ENCODE assay signal across 8 cellular contexts in the genomic region with DNA sequence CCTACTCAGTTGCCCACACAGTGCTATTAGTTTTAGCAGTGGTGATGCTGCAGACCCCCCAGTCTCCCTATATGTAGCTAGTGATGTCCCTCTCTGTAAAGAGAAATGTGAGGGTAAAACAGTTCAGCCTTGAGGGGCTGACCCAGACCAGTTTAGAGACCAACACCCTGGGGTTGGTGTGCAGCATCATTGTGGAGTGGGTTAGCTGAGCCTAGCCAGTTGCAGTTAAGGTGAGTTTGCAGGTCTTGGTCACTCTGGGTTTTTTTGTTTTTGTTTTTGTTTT. TPM values are rescaled to one million over a fixed set of nuclear protein-coding genes. Genes with fewer than 3 reads are reported as not detected.
DNase-seq lines count a peak whose midpoint lies in the region; ATAC-seq and TF ChIP-seq lines count a peak whose summit lies in the region.

No MANE protein-coding gene starts in this region.

- H3K4me1 Mint-ChIP-seq in activated naive CD4-positive, alpha-beta T cell treated with anti-CD3 and anti-CD28 coated beads, Interleukin-2, amount 50 U/mL, for 24 hours = peaks cover 40% of the 10 kb centered on the region

- H3K27me3 ChIP-seq in breast epithelium (no peaks in the 10 kb centered on the region), uterus (no peaks in the 10 kb centered on the region)

- peak overlapping the region; percentile 96 for H3K4me3 Mint-ChIP-seq in activated naive CD4-positive, alpha-beta T cell treated with anti-CD3 and anti-CD28 coated beads, Interleukin-2, amount 50 U/mL, for 24 hours

- TF ChIP-seq POLR2A in breast epithelium (IDR thresholded peaks at IDR 0.05) (no peak), uterus (IDR thresholded peaks at IDR 0.05) (no peak)

- ATAC-seq in HG02870 (IDR thresholded peaks at IDR 0.05; ENCODE audit: unreplicated experiment) = no peak

- peaks cover 35% of the 10 kb centered on the region for H3K36me3 Mint-ChIP-seq in activated naive CD4-positive, alpha-beta T cell treated with anti-CD3 and anti-CD28 coated beads, Interleukin-2, amount 50 U/mL, for 24 hours

- no peak for TF ChIP-seq CTCF in breast epithelium (IDR thresholded peaks at IDR 0.05)
- TF ChIP-seq CTCF in uterus (IDR thresholded peaks at IDR 0.05) = no peak

- H3K27ac ChIP-seq in breast epithelium (peak overlapping the region; percentile 85 to 86), mesodermal cell (ENCODE audit: low read depth, low read length, severe bottlenecking) (peak overlapping the region; percentile 79), uterus (peak overlapping the region; percentile 82 to 88)

- intact Hi-C loops in breast epithelium (cut with DNase I; ENCODE audit: low total_unique reads) = no loop called here
- intact Hi-C loops in uterus (cut with DNase I; ENCODE audit: low total_unique reads) = no loop called here

- peak overlapping the region; percentile 96 for H3K27ac Mint-ChIP-seq in activated naive CD4-positive, alpha-beta T cell treated with anti-CD3 and anti-CD28 coated beads, Interleukin-2, amount 50 U/mL, for 24 hours

- DNase-seq in activated naive CD4-positive, alpha-beta T cell treated with Interleukin-2 at 50 U/mL for 16 hours = no peak
- no peak for DNase-seq in breast epithelium (ENCODE audit: low spot score in 2 of 2)
- no peak for DNase-seq in uterus
- no peak for DNase-seq in activated CD4-positive, alpha-beta T cell treated with anti-CD3 and anti-CD28 coated beads, Interleukin-2, amount 50 U/mL, for 4 hours
- no peak for DNase-seq in stimulated activated CD4-positive, alpha-beta T cell treated with anti-CD3 and anti-CD28 coated beads, Interleukin-4, amount 100 ng/mL, for 4 hours

- H3K9me3 ChIP-seq in breast epithelium (no peaks in the 10 kb centered on the region), mesodermal cell (ENCODE audit: control insufficient read depth, low read length) (no peaks in the 10 kb centered on the region), uterus (no peaks in the 10 kb centered on the region)

- H3K9me3 Mint-ChIP-seq in activated naive CD4-positive, alpha-beta T cell treated with anti-CD3 and anti-CD28 coated beads, Interleukin-2, amount 50 U/mL, for 24 hours = no peaks in the 10 kb centered on the region

- H3K27me3 Mint-ChIP-seq in activated naive CD4-positive, alpha-beta T cell treated with anti-CD3 and anti-CD28 coated beads, Interleukin-2, amount 50 U/mL, for 24 hours = no peaks in the 10 kb centered on the region

- peaks cover 0 to 39% of the 10 kb centered on the region in 2 donors for H3K4me1 ChIP-seq in breast epithelium
- H3K4me1 ChIP-seq in mesodermal cell (ENCODE audit: control insufficient read depth, insufficient read depth, low read length, poor library complexity, severe bottlenecking) = peaks cover 25% of the 10 kb centered on the region
- H3K4me1 ChIP-seq in uterus = peaks cover 5 to 7% of the 10 kb centered on the region in 2 donors

- H3K36me3 ChIP-seq in breast epithelium (no peaks in the 10 kb centered on the region), mesodermal cell (ENCODE audit: control insufficient read depth, insufficient read depth, low read length) (peaks cover 77% of the 10 kb centered on the region), uterus (no peaks in the 10 kb centered on the region)

- H3K4me3 ChIP-seq in breast epithelium (peak overlapping the region; percentile 58 to 78 (median 71)), mesodermal cell (ENCODE audit: extremely low read depth, insufficient read depth, low read length, poor library complexity, severe bottlenecking) (peak overlapping the region; percentile 49), uterus (peak overlapping the region; percentile 45 to 49)

RNA-seq across cellular contexts. Expression of gene B3GALT4, which starts 0.4 kb away (rescaled TPM):
- total RNA-seq in breast epithelium (10 to 100 TPM in 2 of 3 donors, 1 to 10 TPM in 1; 8.2 to 15.0 (median 11.1) TPM), uterus (10 to 100 TPM in 3 of 4 donors, 1 to 10 TPM in 1; 5.5 to 15.9 (median 14.3) TPM)
- 3.1 TPM for polyA plus RNA-seq in mesodermal cell (2013, experiment 1 of 2)
- polyA plus RNA-seq in mesodermal cell (2013, experiment 2 of 2) = 2.9 TPM

RNA-seq across cellular contexts. Expression of gene RPS18, which starts 4.6 kb away (rescaled TPM):
- total RNA-seq in breast epithelium = 1,000 to 10,000 TPM; 3,121 to 5,317 (median 4,287) TPM
- polyA plus RNA-seq in mesodermal cell (2013, experiment 1 of 2) = 3,649 TPM
- 3,497 TPM for polyA plus RNA-seq in mesodermal cell (2013, experiment 2 of 2)
- total RNA-seq in uterus = 1,000 to 10,000 TPM; 2,386 to 5,510 (median 4,061) TPM

RNA-seq across cellular contexts. Expression of gene VPS52, which starts 4.8 kb away (rescaled TPM):
- total RNA-seq in breast epithelium (10 to 100 TPM; 29.4 to 55.6 (median 44.2) TPM), uterus (10 to 100 TPM; 12.8 to 58.4 (median 37.5) TPM)
- 52.6 TPM for polyA plus RNA-seq in mesodermal cell (2013, experiment 1 of 2)
- 44.6 TPM for polyA plus RNA-seq in mesodermal cell (2013, experiment 2 of 2)

RNA-seq across cellular contexts. Expression of gene WDR46, which starts 12.5 kb away (rescaled TPM):
- 10 to 100 TPM; 48.2 to 75.1 (median 58.8) TPM for total RNA-seq in breast epithelium
- 57.1 TPM for polyA plus RNA-seq in mesodermal cell (2013, experiment 1 of 2)
- polyA plus RNA-seq in mesodermal cell (2013, experiment 2 of 2) = 48.4 TPM
- total RNA-seq in uterus = 10 to 100 TPM; 17.9 to 60.3 (median 31.7) TPM

RNA-seq across cellular contexts. Expression of gene PFDN6, which starts 12.9 kb away (rescaled TPM):
- 10 to 100 TPM; 23.3 to 28.6 (median 26.9) TPM for total RNA-seq in breast epithelium
- 92.7 TPM for polyA plus RNA-seq in mesodermal cell (2013, experiment 1 of 2)
- polyA plus RNA-seq in mesodermal cell (2013, experiment 2 of 2) = 81.2 TPM
- 10 to 100 TPM; 13.6 to 33.5 (median 21.6) TPM for total RNA-seq in uterus
